8 cellular contexts compared by ENCODE assay signal in the genomic region with DNA sequence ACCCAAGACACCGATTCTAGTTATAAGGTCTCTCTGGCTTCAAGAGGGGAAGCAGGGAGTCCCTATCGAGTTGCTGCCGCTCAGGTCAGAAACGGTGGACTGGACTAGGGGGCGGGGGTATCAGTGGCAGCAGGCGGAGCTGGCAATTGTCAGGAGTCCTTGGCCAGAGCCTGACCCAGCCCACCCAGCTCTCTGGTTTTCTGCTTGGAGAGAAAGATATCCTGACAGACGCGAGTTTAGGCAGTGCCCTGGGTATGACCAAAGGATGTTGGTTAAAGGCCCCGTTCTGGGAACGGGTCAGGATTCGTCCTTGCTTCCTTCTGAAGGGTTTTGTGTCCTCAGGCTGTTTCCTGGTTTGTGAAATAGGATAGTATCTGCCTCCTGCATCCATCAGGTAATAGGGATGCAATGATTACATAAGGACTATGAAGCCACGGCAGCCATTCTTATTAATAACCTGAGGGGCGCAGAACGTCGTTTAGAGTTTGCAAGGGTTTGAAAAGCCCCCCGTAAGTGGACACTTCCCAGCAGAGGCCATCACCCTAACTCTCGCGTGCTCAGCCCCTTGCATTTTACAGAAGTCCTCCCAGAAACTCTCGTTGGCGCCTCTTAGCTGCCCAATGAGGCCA. TPM values are rescaled to one million over a fixed set of nuclear protein-coding genes. Genes with fewer than 3 reads are reported as not detected.
DNase-seq lines count a peak whose midpoint lies in the region; ATAC-seq and TF ChIP-seq lines count a peak whose summit lies in the region.

No MANE protein-coding gene starts in this region.

- peaks cover 0 to under 1% of the 10 kb centered on the region in 2 donors for H3K36me3 ChIP-seq in lung (ENCODE audit: control insufficient read depth in 2 of 2, insufficient read depth in 2 of 2, low read length in 2 of 2)
- no peaks in the 10 kb centered on the region for H3K36me3 ChIP-seq in thyroid gland

- TF ChIP-seq POLR2A in thyroid gland (IDR thresholded peaks at IDR 0.05), result peak in 1 of 2 donors; percentile 6

- ATAC-seq in GM18519 (IDR thresholded peaks at IDR 0.05; ENCODE audit: low FRiP score, unreplicated experiment) (peak; percentile 14), HG03520 (IDR thresholded peaks at IDR 0.05; ENCODE audit: unreplicated experiment) (peak; percentile 10), lung (ENCODE audit: insufficient read depth, low FRiP score) (no peak)

- H3K9me3 ChIP-seq in lung (ENCODE audit: control insufficient read depth in 2 of 2, insufficient read depth in 1 of 2, low read length in 1 of 2) (no peaks in the 10 kb centered on the region), thyroid gland (no peaks in the 10 kb centered on the region)

- H3K27ac ChIP-seq in coronary artery, result peak overlapping the region; percentile 91 to 92
- H3K27ac ChIP-seq in lung (ENCODE audit: low read depth in 1 of 2, low read length in 1 of 2), result peak overlapping the region; percentile 95 to 97
- peak overlapping the region; percentile 88 to 97 (median 96) for H3K27ac ChIP-seq in thyroid gland

- DNase-seq in ACHN (peak; percentile 48), SK-MEL-5 (ENCODE audit: low read depth, low spot score) (peak; percentile 56), coronary artery (ENCODE audit: low spot score) (no peak), lung (ENCODE audit: low spot score) (peak; percentile 42), thyroid gland (peak; percentile 74 to 78), GM19240 (ENCODE audit: insufficient read length, low spot score) (no peak)

- H3K4me1 ChIP-seq in lung (ENCODE audit: control insufficient read depth in 2 of 2, insufficient read depth in 2 of 2, low read length in 2 of 2) (peaks cover 8 to 14% of the 10 kb centered on the region in 2 donors), thyroid gland (peaks cover 35 to 39% of the 10 kb centered on the region in 2 donors)

- WGBS in lung, 2 donors, result 3 to 4% methylated on average over 20 of the region's 20 CpGs
- WGBS in thyroid gland, 2 donors, result 2 to 4% methylated on average over 20 of the region's 20 CpGs

- TF ChIP-seq CTCF in coronary artery (IDR thresholded peaks at IDR 0.05) (no peak), lung (IDR thresholded peaks at IDR 0.05; ENCODE audit: control extremely low read depth, extremely low read depth) (no peak), thyroid gland (IDR thresholded peaks at IDR 0.05) (no peak)

- peak overlapping the region; percentile 89 for H3K4me3 ChIP-seq in coronary artery
- peak overlapping the region; percentile 33 for H3K4me3 ChIP-seq in lung
- peak overlapping the region in 2 of 3 donors; percentile 52 to 70 for H3K4me3 ChIP-seq in thyroid gland (replicated peaks in 1 of 3)

- in situ Hi-C loops in ACHN (cut with HindIII; ENCODE audit: low pct_ligation_motif_present, low pct_unique_long_range_greater_than_20kb, low sequenced_read_pairs), result no loop called here
- in situ Hi-C loops in SK-MEL-5 (cut with HindIII; ENCODE audit: low pct_unique_long_range_greater_than_20kb, low sequenced_read_pairs), result no loop called here

- intact Hi-C loops in thyroid gland (cut with DNase I), result loop anchor here (5.0 to 10.0 kb wide), 2 partner anchors 88 to 189 kb away; partner anchors contain the start of genes PISD and YWHAH

- no peaks in the 10 kb centered on the region for H3K27me3 ChIP-seq in lung (ENCODE audit: control insufficient read depth, insufficient read depth)
- no peaks in the 10 kb centered on the region for H3K27me3 ChIP-seq in thyroid gland

RNA-seq across cellular contexts. Expression of gene DEPDC5, which starts 0.7 kb away (rescaled TPM):
- 10.6 and 15.1 TPM in 2 replicates for total RNA-seq in SK-MEL-5 (2014; rRNA removed; shearing (Covaris generic))
- 12.6 and 15.5 TPM in 2 replicates for polyA plus RNA-seq in SK-MEL-5 (2015; cell fraction: cytosol; rRNA removed)
- 31.1 and 52.5 TPM in 2 replicates for polyA plus RNA-seq in SK-MEL-5 (2015; cell fraction: nucleus; rRNA removed)
- 10 to 100 TPM; 24.6 to 29.0 TPM for total RNA-seq in lung
- polyA plus RNA-seq in lung, result 1 to 10 TPM; 6.6 to 8.1 TPM
- total RNA-seq in thyroid gland, result 10 to 100 TPM; 17.5 to 30.4 (median 22.8) TPM

RNA-seq across cellular contexts. Expression of gene PRR14L, which starts 3.2 kb away (rescaled TPM):
- 16.1 and 21.0 TPM in 2 replicates for total RNA-seq in SK-MEL-5 (2014; rRNA removed; shearing (Covaris generic))
- polyA plus RNA-seq in SK-MEL-5 (2015; cell fraction: cytosol; rRNA removed), result 20.3 and 25.0 TPM in 2 replicates
- 40.1 and 40.5 TPM in 2 replicates for polyA plus RNA-seq in SK-MEL-5 (2015; cell fraction: nucleus; rRNA removed)
- 10 to 100 TPM; 38.0 to 44.3 TPM for total RNA-seq in lung
- 1 to 10 TPM; 7.4 to 8.8 TPM for polyA plus RNA-seq in lung
- 10 to 100 TPM; 18.7 to 38.8 (median 29.4) TPM for total RNA-seq in thyroid gland

Comparison
In these comparisons a context has a peak if more than half of its experiments do, and no peak if none do; other contexts are left out.
1. DNase-seq: peak in ACHN (single experiment), SK-MEL-5 (single experiment), lung (single experiment) and thyroid gland (2 of 2); none in coronary artery (single experiment) and GM19240 (single experiment).
2. H3K4me3 ChIP-seq: peak in every context shown above with its lines; median percentile 89 in coronary artery; 61 in thyroid gland; 33 in lung.
3. Peak in every context shown above with its lines, with median percentiles within 50 percentile points of each other: H3K27ac ChIP-seq.